7 cellular contexts compared by ENCODE assay signal in the genomic region with DNA sequence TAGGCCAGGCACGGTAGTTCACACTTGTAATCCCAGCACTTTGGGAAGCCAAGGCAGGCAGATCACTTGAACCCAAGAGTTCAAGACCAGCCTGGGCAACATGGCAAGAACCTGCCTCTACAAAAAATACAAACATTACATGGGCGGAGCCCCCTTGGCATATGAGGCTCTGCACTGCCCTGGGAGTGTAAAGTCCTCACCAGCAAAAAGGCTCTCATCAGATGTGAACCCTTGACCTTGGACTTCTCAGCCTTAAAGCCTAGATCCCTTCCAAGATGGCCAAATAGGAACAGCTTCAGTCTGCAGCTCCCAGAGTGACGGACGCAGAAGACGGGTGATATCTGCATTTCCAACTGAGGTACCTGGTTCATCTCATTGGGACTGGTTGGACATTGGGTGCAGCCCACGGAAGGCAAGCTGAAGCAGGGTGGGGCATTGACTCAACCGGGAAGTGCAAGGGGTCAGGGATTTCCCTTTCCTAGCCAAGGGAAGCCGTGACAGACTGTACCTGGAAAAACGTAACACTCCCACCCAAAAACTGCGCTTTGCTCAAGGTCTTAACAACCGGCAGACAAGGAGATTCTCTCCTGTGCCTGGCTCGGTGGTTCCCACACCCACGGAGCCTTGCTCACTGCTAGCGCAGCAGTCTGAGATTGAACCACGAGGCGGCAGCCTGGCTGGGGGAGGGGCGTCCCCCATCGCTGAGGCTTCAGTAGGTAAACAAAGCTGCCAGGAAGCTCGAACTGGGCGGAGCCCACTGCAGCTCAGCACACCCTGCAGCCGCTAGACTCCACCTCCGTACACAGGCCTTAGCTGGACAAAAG. TPM values are rescaled to one million over a fixed set of nuclear protein-coding genes. Genes with fewer than 3 reads are reported as not detected.
DNase-seq lines count a peak whose midpoint lies in the region; ATAC-seq and TF ChIP-seq lines count a peak whose summit lies in the region.
"Not testable (repeated sequence)": the region's sequence is repeated elsewhere in the genome, so short reads cannot be mapped to it uniquely, and the experiment has no call there.

No MANE protein-coding gene starts in this region.

- not testable (repeated sequence) for H3K27me3 ChIP-seq in HCT116 (ENCODE audit: insufficient read depth, low read length); Peyer's patch

- peak overlapping the region; percentile 19 to 46 for H3K4me3 ChIP-seq in HCT116 (replicated peaks in 1 of 2; ENCODE audit: low read depth in 1 of 2, low read length in 2 of 2)
- not testable (repeated sequence) for H3K4me3 ChIP-seq in Peyer's patch, mucosa of descending colon

- not testable (repeated sequence) for H3K4me3 Mint-ChIP-seq in activated CD4-positive, alpha-beta T cell treated with anti-CD3 and anti-CD28 coated beads for 36 hours

- TF ChIP-seq CTCF in HCT116 (IDR thresholded peaks at IDR 0.05 in 2 of 3, conservative IDR thresholded peaks at IDR 0.05 in 1 of 3; ENCODE audit: borderline replicate concordance in 1 of 3, insufficient read depth in 1 of 3, low read depth in 2 of 3, low read length in 2 of 3); Peyer's patch (IDR thresholded peaks at IDR 0.05); mucosa of descending colon (IDR thresholded peaks at IDR 0.05): not testable (repeated sequence)

- RAD21 ChIA-PET in HCT116 (lab: Charles Lee; ENCODE audit: low non-redundant PET in 1 of 2, low total read pairs in 2 of 2, uncharacterized antibody in 2 of 2, unreplicated experiment in 2 of 2): not testable (repeated sequence)

- peaks cover 15% of the 10 kb centered on the region for H3K4me1 Mint-ChIP-seq in activated CD4-positive, alpha-beta T cell treated with anti-CD3 and anti-CD28 coated beads for 36 hours

- H2AFZ ChIP-seq in HCT116 (ENCODE audit: low read depth, low read length, poor library complexity, severe bottlenecking): not testable (repeated sequence)

- peak overlapping the region; percentile 13; the same call in 1 of the 2 replicates for H3K27ac ChIP-seq in HCT116 (ENCODE audit: low read depth, low read length)
- not testable (repeated sequence) for H3K27ac ChIP-seq in Peyer's patch

- BruUV-seq in HCT116 (replicated peaks; lab: Mats Ljungman, UMichigan): not testable (repeated sequence)

- not testable (repeated sequence) for H3K9me3 ChIP-seq in HCT116 (ENCODE audit: control insufficient read depth in 1 of 2, insufficient read depth in 1 of 2, low read depth in 1 of 2, low read length in 2 of 2); Peyer's patch; mucosa of descending colon

- H3K4me1 ChIP-seq in HCT116 (ENCODE audit: control insufficient read depth in 1 of 2, insufficient read depth in 2 of 2, low read length in 2 of 2): peaks cover 3 to 13% of the 10 kb centered on the region in 2 experiments; a peak in 3 of 4 replicates
- not testable (repeated sequence) for H3K4me1 ChIP-seq in Peyer's patch; mucosa of descending colon (ENCODE audit: low read depth)

- intact Hi-C loops in HCT116 (cut with micrococcal nuclease); activated CD4-positive, alpha-beta T cell treated with anti-CD3 and anti-CD28 coated beads for 36 hours (cut with DNase I, micrococcal nuclease); mucosa of descending colon (cut with DNase I, micrococcal nuclease): not testable (repeated sequence)

- not testable (repeated sequence) for H3K9me2 ChIP-seq in HCT116 (ENCODE audit: insufficient read depth)

- not testable (repeated sequence) for H4K20me1 ChIP-seq in HCT116 (ENCODE audit: insufficient read depth)

- not testable (repeated sequence) for H3K27me3 Mint-ChIP-seq in activated CD4-positive, alpha-beta T cell treated with anti-CD3 and anti-CD28 coated beads for 36 hours

- ATAC-seq in HCT116 (peak; percentile 95), mucosa of descending colon (peak; percentile 32)
- ATAC-seq in activated CD4-positive, alpha-beta T cell treated with anti-CD3 and anti-CD28 coated beads for 36 hours: peak; percentile 69

- POLR2A ChIA-PET in HCT116 (lab: Charles Lee): interaction anchor here (0.5 kb wide), 1 partner anchor 366 kb away, joined by 3 read pairs; no protein-coding TSS in a partner anchor
- POLR2A ChIA-PET in activated CD4-positive, alpha-beta T cell treated with anti-CD3 and anti-CD28 coated beads for 36 hours (lab: Charles Lee): not testable (repeated sequence)

- CTCF ChIA-PET in HCT116 (lab: Charles Lee): not testable (repeated sequence)
- CTCF ChIA-PET in activated CD4-positive, alpha-beta T cell treated with anti-CD3 and anti-CD28 coated beads for 36 hours (lab: Charles Lee): interaction anchor here (1.0 kb wide), 1 partner anchor 43 kb away, joined by 3 read pairs; no protein-coding TSS in a partner anchor

- peaks cover 16% of the 10 kb centered on the region for H3K36me3 Mint-ChIP-seq in activated CD4-positive, alpha-beta T cell treated with anti-CD3 and anti-CD28 coated beads for 36 hours (ENCODE audit: low read depth)

- not testable (repeated sequence) for H3K9me3 Mint-ChIP-seq in activated CD4-positive, alpha-beta T cell treated with anti-CD3 and anti-CD28 coated beads for 36 hours (ENCODE audit: low read depth)

- peak; percentile 13 for DNase-seq in HCT116 (ENCODE audit: low read depth, low spot score)
- peak in 2 of 3 donors; percentile 33 to 72 for DNase-seq in Peyer's patch
- peak; percentile 73 for DNase-seq in activated CD4-positive, alpha-beta T cell treated with anti-CD3 and anti-CD28 coated beads for 36 hours
- DNase-seq in activated T-cell treated with anti-CD3 and anti-CD28 coated beads for 48 hours (ENCODE audit: low read depth): peak; percentile 17
- DNase-seq in central memory CD4-positive, alpha-beta T cell: peak; percentile 52
- DNase-seq in mucosa of descending colon: peak; percentile 14 to 64 (median 39)
- DNase-seq in stimulated activated CD4-positive, alpha-beta T cell treated with anti-CD3 and anti-CD28 coated beads, Interleukin-4, amount 100 ng/mL, for 1 hour: peak; percentile 55

- H3K4me2 ChIP-seq in HCT116 (ENCODE audit: low read length): peak overlapping the region; percentile 60

- not testable (repeated sequence) for H3K27ac Mint-ChIP-seq in activated CD4-positive, alpha-beta T cell treated with anti-CD3 and anti-CD28 coated beads for 36 hours

- H3K36me3 ChIP-seq in HCT116 (ENCODE audit: control insufficient read depth in 1 of 2, insufficient read depth in 2 of 2, low read length in 2 of 2); Peyer's patch; mucosa of descending colon (ENCODE audit: low read depth): not testable (repeated sequence)

- TF ChIP-seq RAD21 in HCT116 (IDR thresholded peaks at IDR 0.05; ENCODE audit: low read depth): not testable (repeated sequence)

- TF ChIP-seq POLR2A in HCT116 (IDR thresholded peaks at IDR 0.05; ENCODE audit: borderline replicate concordance, extremely low read depth, insufficient read depth, insufficient read length); Peyer's patch (IDR thresholded peaks at IDR 0.05): not testable (repeated sequence)

- H3K79me2 ChIP-seq in HCT116 (ENCODE audit: insufficient read depth, low read length): peaks cover 43% of the 10 kb centered on the region

- peak overlapping the region; percentile 45; the same call in 1 of the 2 replicates for H3K9ac ChIP-seq in HCT116 (ENCODE audit: low read length)

TF ChIP-seq in HCT116, 20 proteins besides CTCF, POLR2A, EP300 and RAD21:
- peak; percentile 25; the same call in 1 of the 2 replicates for TF ChIP-seq EGR1 (IDR thresholded peaks at IDR 0.05; ENCODE audit: low read depth)
- TF ChIP-seq, protein P1, sequence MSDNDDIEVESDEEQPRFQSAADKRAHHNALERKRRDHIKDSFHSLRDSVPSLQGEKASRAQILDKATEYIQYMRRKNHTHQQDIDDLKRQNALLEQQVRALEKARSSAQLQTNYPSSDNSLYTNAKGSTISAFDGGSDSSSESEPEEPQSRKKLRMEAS (IDR thresholded peaks at IDR 0.05): peak; percentile 49

RNA-seq across cellular contexts. Expression of a gene that starts 49.4 kb away (rescaled TPM):
- 33.9 TPM for total RNA-seq in HCT116 (2021; ENCODE audit: unreplicated experiment)
- 12.3 and 13.0 TPM in 2 replicates for polyA plus RNA-seq in HCT116 (2012)
- total RNA-seq in Peyer's patch: 100 to 1,000 TPM in 1 of 4 donors, 10 to 100 TPM in 3; 29.2 to 114 (median 53.4) TPM
- 10 to 100 TPM; 53.9 to 56.9 TPM for total RNA-seq in activated CD4-positive, alpha-beta T cell treated with anti-CD3 and anti-CD28 coated beads for 36 hours
- total RNA-seq in mucosa of descending colon: 10 to 100 TPM; 33.1 to 56.1 (median 44.1) TPM

Comparison
In these comparisons a context has a peak if more than half of its experiments do, and no peak if none do; other contexts are left out.
1. ATAC-seq: peak in every context shown above with its lines; median percentile 95 in HCT116; 69 in activated CD4-positive, alpha-beta T cell treated with anti-CD3 and anti-CD28 coated beads for 36 hours; 32 in mucosa of descending colon.
2. DNase-seq: peak in every context shown above with its lines; median percentile 73 in activated CD4-positive, alpha-beta T cell treated with anti-CD3 and anti-CD28 coated beads for 36 hours; 55 in stimulated activated CD4-positive, alpha-beta T cell treated with anti-CD3 and anti-CD28 coated beads, Interleukin-4, amount 100 ng/mL, for 1 hour; 52 in Peyer's patch; 52 in central memory CD4-positive, alpha-beta T cell; 39 in mucosa of descending colon; 17 in activated T-cell treated with anti-CD3 and anti-CD28 coated beads for 48 hours; 13 in HCT116.